In genomic region chr2:383173-383572, GRCh38 we compare ENCODE assay signal across 17 cellular contexts.
DNase-seq lines count a peak whose midpoint lies in the region; ATAC-seq, FAIRE-seq and TF ChIP-seq lines count a peak whose summit lies in the region.
"Had no signal": no experiment of that assay in that cellular context is flagged by ENCODE, and none has a peak within 500 bp of the region (broad histone marks: within the 10 kb centered on the region; RNA-seq: fewer than 3 reads in every experiment).

No MANE protein-coding gene starts in this region.

- no peak overlapping the region for H4K91ac ChIP-seq in H1 (replicated peaks; ENCODE audit: insufficient read length, low read length)

- no peaks in the 10 kb centered on the region for H3K23me2 ChIP-seq in H1 (ENCODE audit: low read depth, low read length)

- H3K4me3 ChIP-seq in H1 (ENCODE audit: extremely low read depth in 1 of 4, insufficient read depth in 2 of 4, low read depth in 3 of 4, low read length in 4 of 4) = no peak overlapping the region
- H3K4me3 ChIP-seq in thoracic aorta = peak overlapping the region; percentile 48
- no peak overlapping the region for H3K4me3 ChIP-seq in GM23248
- H3K4me3 ChIP-seq: gastrocnemius medialis, transverse colon had no signal

- no peak for TF ChIP-seq POLR2A in H1 (IDR thresholded peaks at IDR 0.05; ENCODE audit: control extremely low read depth in 1 of 2, low read depth in 2 of 2, low read length in 2 of 2)

- H4K20me1 ChIP-seq in H1 (replicated peaks in 1 of 2; ENCODE audit: control insufficient read depth in 1 of 2, insufficient read depth in 2 of 2, low read length in 2 of 2) = no peaks in the 10 kb centered on the region
- no peaks in the 10 kb centered on the region for H4K20me1 ChIP-seq in GM23248 (ENCODE audit: insufficient read depth)

- DNase-seq in RPMI8226 = peak; percentile 35
- DNase-seq in H1 (ENCODE audit: low read depth in 1 of 2, low spot score in 2 of 2) = no peak
- DNase-seq in midbrain (lab: John Stamatoyannopoulos, UW) = peak; percentile 58
- DNase-seq in thoracic aorta (ENCODE audit: low spot score) = no peak
- no peak for DNase-seq in activated CD8-positive, alpha-beta memory T cell treated with anti-CD3 and anti-CD28 coated beads, Interleukin-2, amount 10 ng/mL, durations not matched to agents 7 days and 5 days
- no peak for DNase-seq in GM23248
- DNase-seq: activated naive CD4-positive, alpha-beta T cell treated with anti-CD3 and anti-CD28 coated beads, Interleukin-2, amount 50 U/mL, for 16 hours; CD4-positive, alpha-beta memory T cell; gastrocnemius medialis; kidney; right cardiac atrium; stimulated activated CD4-positive, alpha-beta T cell treated with anti-CD3 and anti-CD28 coated beads, Interleukin-2, amount 100 ng/mL, for 24 hours; SW 1271; WERI-Rb-1 had no signal

- no peaks in the 10 kb centered on the region for H3K9me2 ChIP-seq in GM23248 (ENCODE audit: insufficient read depth)

- no peaks in the 10 kb centered on the region for H3K4me1 Mint-ChIP-seq in activated CD8-positive, alpha-beta memory T cell treated with anti-CD3 and anti-CD28 coated beads, Interleukin-2, amount 10 ng/mL, durations not matched to agents 7 days and 5 days
- H3K4me1 Mint-ChIP-seq: CD4-positive, alpha-beta memory T cell had no signal

- TF ChIP-seq RAD21 in H1 (IDR thresholded peaks at IDR 0.05 in 1 of 2, conservative IDR thresholded peaks at IDR 0.05 in 1 of 2; ENCODE audit: low read depth in 2 of 2, low read length in 2 of 2) = peak; percentile 40 to 51

- H3K4ac ChIP-seq in H1 (replicated peaks; ENCODE audit: insufficient read length, low read depth, low read length) = no peak overlapping the region

- CTCF ChIA-PET in H1 (lab: Charles Lee; ENCODE audit: partially characterized antibody) = interaction anchor here (0.7 to 1.7 kb wide), 3 partner anchors 9 to 247 kb away, joined by 3 to 5 read pairs (median 4); no protein-coding TSS in a partner anchor
- CTCF ChIA-PET in activated CD8-positive, alpha-beta memory T cell treated with anti-CD3 and anti-CD28 coated beads, Interleukin-2, amount 10 ng/mL, durations not matched to agents 7 days and 5 days (lab: Charles Lee) = no interaction called here

- H3F3A ChIP-seq in GM23248 (ENCODE audit: insufficient read depth) = no peaks in the 10 kb centered on the region

- ATAC-seq in thoracic aorta (ENCODE audit: insufficient number of reproducible peaks, low FRiP score, low read depth) (no peak), GM21515 (IDR thresholded peaks at IDR 0.05; ENCODE audit: unreplicated experiment) (no peak)
- no peak for ATAC-seq in activated CD8-positive, alpha-beta memory T cell treated with anti-CD3 and anti-CD28 coated beads, Interleukin-2, amount 10 ng/mL, durations not matched to agents 7 days and 5 days
- ATAC-seq: gastrocnemius medialis, right cardiac atrium had no signal

- no peak overlapping the region for H2BK15ac ChIP-seq in H1 (ENCODE audit: low read length)

- H3K4me1 ChIP-seq in H1 (replicated peaks in 1 of 4; ENCODE audit: control insufficient read depth in 3 of 4, insufficient read depth in 4 of 4, low read length in 3 of 4) (peaks cover 0 to 16% (median 5%) of the 10 kb centered on the region in 4 experiments; a peak in 5 of 7 replicates), thoracic aorta (ENCODE audit: control insufficient read depth in 1 of 2, low read depth in 2 of 2) (peaks cover 3 to 13% of the 10 kb centered on the region in 2 donors), GM23248 (ENCODE audit: insufficient read depth) (no peaks in the 10 kb centered on the region)
- H3K4me1 ChIP-seq: gastrocnemius medialis had no signal

- no peak overlapping the region for H2BK120ac ChIP-seq in H1 (replicated peaks; ENCODE audit: low read depth, low read length)

- H3K23ac ChIP-seq in H1 (ENCODE audit: insufficient read length) = no peak overlapping the region

- H3K14ac ChIP-seq in H1 (ENCODE audit: insufficient read length) = no peak overlapping the region

- no peak overlapping the region for H3K27ac Mint-ChIP-seq in activated CD8-positive, alpha-beta memory T cell treated with anti-CD3 and anti-CD28 coated beads, Interleukin-2, amount 10 ng/mL, durations not matched to agents 7 days and 5 days
- H3K27ac Mint-ChIP-seq: CD4-positive, alpha-beta memory T cell had no signal

- no peak overlapping the region for H3K4me3 Mint-ChIP-seq in activated CD8-positive, alpha-beta memory T cell treated with anti-CD3 and anti-CD28 coated beads, Interleukin-2, amount 10 ng/mL, durations not matched to agents 7 days and 5 days
- H3K4me3 Mint-ChIP-seq: CD4-positive, alpha-beta memory T cell had no signal

- H4K8ac ChIP-seq in H1 (ENCODE audit: extremely low read depth, insufficient read depth, low read length) = no peak overlapping the region

- FAIRE-seq in H1 (lab: Jason Lieb, UNC) = no peak
- FAIRE-seq: G401.6, kidney had no signal

- TF ChIP-seq CTCF in H1 (IDR thresholded peaks at IDR 0.05; ENCODE audit: control extremely low read depth in 1 of 3, insufficient read depth in 1 of 3, low read depth in 1 of 3, low read length in 3 of 3) = peak; percentile 15 to 28 (median 24); a peak in 3 of 4 replicates
- TF ChIP-seq CTCF in thoracic aorta (IDR thresholded peaks at IDR 0.05) = peak; percentile 43

- peaks cover 6% of the 10 kb centered on the region for H3K27me3 Mint-ChIP-seq in activated CD8-positive, alpha-beta memory T cell treated with anti-CD3 and anti-CD28 coated beads, Interleukin-2, amount 10 ng/mL, durations not matched to agents 7 days and 5 days

- H3K27ac ChIP-seq in H1 (ENCODE audit: low read depth, low read length) (no peak overlapping the region), thoracic aorta (no peak overlapping the region), GM23248 (no peak overlapping the region)
- H3K27ac ChIP-seq: gastrocnemius medialis, transverse colon, WERI-Rb-1 had no signal

- H3K4me2 ChIP-seq in H1 (ENCODE audit: insufficient read depth in 1 of 2, low read depth in 2 of 2, low read length in 2 of 2) = no peak overlapping the region; a peak in 1 of 4 replicates
- H3K4me2 ChIP-seq in GM23248 (ENCODE audit: unreplicated experiment) = no peak overlapping the region

- H3K36me3 ChIP-seq in H1 (ENCODE audit: control insufficient read depth in 2 of 4, insufficient read depth in 4 of 4, low read length in 3 of 4) (no peaks in the 10 kb centered on the region), thoracic aorta (no peaks in the 10 kb centered on the region), GM23248 (ENCODE audit: low read depth) (no peaks in the 10 kb centered on the region)
- H3K36me3 ChIP-seq: gastrocnemius medialis, transverse colon, WERI-Rb-1 had no signal

- no peak overlapping the region for H4K5ac ChIP-seq in H1 (ENCODE audit: insufficient read length, low read depth, low read length)

- no peak overlapping the region for H2BK20ac ChIP-seq in H1 (ENCODE audit: low read length)

- no peak overlapping the region for H3K56ac ChIP-seq in H1 (replicated peaks; ENCODE audit: insufficient read length, low read depth, low read length)

- H2AFZ ChIP-seq in H1 (ENCODE audit: low read length) (peak overlapping the region; percentile 87; the same call in 1 of the 2 replicates), GM23248 (no peak overlapping the region)

- WGBS in H1 (ENCODE audit: extremely low coverage in 1 of 2, insufficient coverage in 1 of 2, insufficient read length in 1 of 2, insufficient replicate concordance in 2 of 2, low coverage in 1 of 2, low lambda C conversion rate in 2 of 2, missing lambda C conversion rate in 1 of 2), 2 experiments = 51% methylated on average over 13 of the region's 13 CpGs; no CpG with 5 or more reads in 1 of the 2 experiments
- 40 to 43% methylated on average over 13 of the region's 13 CpGs for WGBS in GM23248 (ENCODE audit: low coverage in 1 of 2, low lambda C conversion rate in 2 of 2, missing lambda C conversion rate in 2 of 2), 2 experiments

- no peak overlapping the region for H2AK5ac ChIP-seq in H1 (ENCODE audit: low read depth, low read length)

- H3K27me3 ChIP-seq in H1 (replicated peaks in 1 of 4; ENCODE audit: control insufficient read depth in 3 of 4, extremely low read depth in 1 of 4, insufficient read depth in 3 of 4, low read length in 3 of 4) (no peaks in the 10 kb centered on the region; a peak in 2 of 7 replicates), thoracic aorta (replicated peaks; ENCODE audit: insufficient read depth) (no peaks in the 10 kb centered on the region), GM23248 (replicated peaks; ENCODE audit: insufficient read depth) (no peaks in the 10 kb centered on the region)
- H3K27me3 ChIP-seq: gastrocnemius medialis, transverse colon had no signal

- H3K9me3 ChIP-seq in H1 (ENCODE audit: insufficient read depth in 2 of 2, low read depth in 1 of 2, low read length in 1 of 2) = no peaks in the 10 kb centered on the region
- no peaks in the 10 kb centered on the region for H3K9me3 ChIP-seq in thoracic aorta
- H3K9me3 ChIP-seq in GM23248 (ENCODE audit: low read depth) = no peaks in the 10 kb centered on the region
- H3K9me3 ChIP-seq: gastrocnemius medialis, transverse colon had no signal

- H2BK5ac ChIP-seq in H1 (ENCODE audit: low read depth, low read length) = no peak overlapping the region

- POLR2A ChIA-PET in H1 (lab: Charles Lee; ENCODE audit: partially characterized antibody) = no interaction called here

- H3K18ac ChIP-seq in H1 (ENCODE audit: extremely low read depth, low read length) = no peak overlapping the region

- TF ChIP-seq EP300 in H1 (IDR thresholded peaks at IDR 0.05; ENCODE audit: borderline replicate concordance in 1 of 2, low read depth in 2 of 2, low read length in 2 of 2) = no peak

- H2BK12ac ChIP-seq in H1 (ENCODE audit: low read depth, low read length) = no peak overlapping the region

- H3K79me2 ChIP-seq in H1 (ENCODE audit: control insufficient read depth in 1 of 2, insufficient read depth in 2 of 2, low read length in 2 of 2) (no peaks in the 10 kb centered on the region), GM23248 (ENCODE audit: insufficient read depth) (no peaks in the 10 kb centered on the region)

- no peak overlapping the region for H3K9ac ChIP-seq in H1 (replicated peaks in 1 of 4; ENCODE audit: extremely low read depth in 1 of 4, low read depth in 3 of 4, low read length in 3 of 4)
- H3K9ac ChIP-seq in GM23248 = no peak overlapping the region

- no peaks in the 10 kb centered on the region for H3K79me1 ChIP-seq in H1 (ENCODE audit: low read depth, low read length)

- in situ Hi-C loops in GM23248 (cut with MboI) = no loop called here

- no peaks in the 10 kb centered on the region for H3K9me3 Mint-ChIP-seq in activated CD8-positive, alpha-beta memory T cell treated with anti-CD3 and anti-CD28 coated beads, Interleukin-2, amount 10 ng/mL, durations not matched to agents 7 days and 5 days (ENCODE audit: low read depth)

- H3K36me3 Mint-ChIP-seq in activated CD8-positive, alpha-beta memory T cell treated with anti-CD3 and anti-CD28 coated beads, Interleukin-2, amount 10 ng/mL, durations not matched to agents 7 days and 5 days = no peaks in the 10 kb centered on the region
- H3K36me3 Mint-ChIP-seq: CD4-positive, alpha-beta memory T cell had no signal

TF ChIP-seq in H1, 55 proteins besides CTCF, POLR2A, EP300 and RAD21 (continues in another document):
- no peak for TF ChIP-seq E2F6 (IDR thresholded peaks at IDR 0.05)

Comparison
In these comparisons a context has a peak if more than half of its experiments do, and no peak if none do; other contexts are left out.
1. DNase-seq: peak in RPMI8226 (single experiment) and midbrain (single experiment); none in H1 (0 of 2), thoracic aorta (single experiment), activated CD8-positive, alpha-beta memory T cell treated with anti-CD3 and anti-CD28 coated beads, Interleukin-2, amount 10 ng/mL, durations not matched to agents 7 days and 5 days (single experiment) and GM23248 (single experiment).